1 cellular context compared by ENCODE assay signal in genomic region chr20:33373735-33374605, GRCh38.
TF ChIP-seq lines count a peak whose summit lies in the region.

No MANE protein-coding gene starts in this region.

TF ChIP-seq in endothelial cell of umbilical vein, 7 proteins besides CTCF, POLR2A, EP300 and RAD21:
- TF ChIP-seq JUN (IDR thresholded peaks at IDR 0.05; ENCODE audit: borderline replicate concordance, insufficient read depth, insufficient read length, low read depth): no peak
- TF ChIP-seq POLR2AphosphoS5 (IDR thresholded peaks at IDR 0.05; ENCODE audit: insufficient read depth, low read depth, low read length): no peak
- TF ChIP-seq MAX (IDR thresholded peaks at IDR 0.05; ENCODE audit: insufficient read depth, insufficient read length): no peak
- TF ChIP-seq EZH2 (IDR thresholded peaks at IDR 0.05; ENCODE audit: borderline replicate concordance, low read depth, low read length, severe bottlenecking): no peak
- TF ChIP-seq FOS (IDR thresholded peaks at IDR 0.05; ENCODE audit: borderline replicate concordance, insufficient read depth, low read length): no peak
- no peak for TF ChIP-seq GATA2 (IDR thresholded peaks at IDR 0.05; ENCODE audit: insufficient read depth, insufficient read length, low read depth, low read length)
- TF ChIP-seq MYC (IDR thresholded peaks at IDR 0.05; ENCODE audit: low read depth, low read length): no peak
